8 cellular contexts compared by ENCODE assay signal in genomic region chr20:40160151-40160550, GRCh38.
DNase-seq lines count a peak whose midpoint lies in the region; ATAC-seq and TF ChIP-seq lines count a peak whose summit lies in the region.

No MANE protein-coding gene starts in this region.

- no peak overlapping the region for H3K4me2 ChIP-seq in Karpas-422 (ENCODE audit: low read depth, low read length, poor library complexity, severe bottlenecking)

- no peaks in the 10 kb centered on the region for H3K9me3 Mint-ChIP-seq in activated naive CD4-positive, alpha-beta T cell treated with anti-CD3 and anti-CD28 coated beads for 36 hours
- H3K9me3 Mint-ChIP-seq in naive thymus-derived CD4-positive, alpha-beta T cell = peaks cover 0 to 3% (median 0%) of the 10 kb centered on the region in 11 donors

- intact Hi-C loops in activated naive CD4-positive, alpha-beta T cell treated with anti-CD3 and anti-CD28 coated beads for 36 hours (cut with micrococcal nuclease) = loop anchor here (5.0 to 10.0 kb wide), 3 partner anchors 372 to 805 kb away; no protein-coding TSS in a partner anchor
- intact Hi-C loops in esophagus muscularis mucosa (cut with DNase I) = loop anchor here (5.0 kb wide), 1 partner anchor 527 kb away; the partner anchor contains the start of gene MAFB
- intact Hi-C loops in naive thymus-derived CD4-positive, alpha-beta T cell (cut with micrococcal nuclease) = no loop called here

- H3K36me3 Mint-ChIP-seq in activated naive CD4-positive, alpha-beta T cell treated with anti-CD3 and anti-CD28 coated beads for 36 hours (ENCODE audit: low read depth) = no peaks in the 10 kb centered on the region
- H3K36me3 Mint-ChIP-seq in naive thymus-derived CD4-positive, alpha-beta T cell = no peaks in the 10 kb centered on the region

- H3K27ac ChIP-seq in Karpas-422 (ENCODE audit: low read length) (no peak overlapping the region), SJCRH30 (no peak overlapping the region), esophagus muscularis mucosa (replicated peaks in 1 of 4) (no peak overlapping the region)
- no peak overlapping the region for H3K27ac ChIP-seq in naive thymus-derived CD4-positive, alpha-beta T cell (ENCODE audit: low read depth, low read length)

- no peaks in the 10 kb centered on the region for H3K27me3 Mint-ChIP-seq in activated naive CD4-positive, alpha-beta T cell treated with anti-CD3 and anti-CD28 coated beads for 36 hours (ENCODE audit: low read depth)
- no peaks in the 10 kb centered on the region for H3K27me3 Mint-ChIP-seq in naive thymus-derived CD4-positive, alpha-beta T cell

- H3K4me3 Mint-ChIP-seq in activated naive CD4-positive, alpha-beta T cell treated with anti-CD3 and anti-CD28 coated beads for 36 hours = no peak overlapping the region
- H3K4me3 Mint-ChIP-seq in naive thymus-derived CD4-positive, alpha-beta T cell = no peak overlapping the region

- POLR2A ChIA-PET in naive thymus-derived CD4-positive, alpha-beta T cell (lab: Charles Lee) = no interaction called here

- H3K36me3 ChIP-seq in Karpas-422 (ENCODE audit: insufficient read depth, low read length) (no peaks in the 10 kb centered on the region), SJCRH30 (no peaks in the 10 kb centered on the region), esophagus muscularis mucosa (no peaks in the 10 kb centered on the region)
- H3K36me3 ChIP-seq in naive thymus-derived CD4-positive, alpha-beta T cell (ENCODE audit: control insufficient read depth in 2 of 3, insufficient read depth in 3 of 3, low read length in 3 of 3) = no peaks in the 10 kb centered on the region

- H3K9me2 ChIP-seq in Karpas-422 (replicated peaks; ENCODE audit: insufficient read depth, low read length) = no peaks in the 10 kb centered on the region

- no peaks in the 10 kb centered on the region for H3K79me2 ChIP-seq in Karpas-422 (ENCODE audit: low read length)

- no peaks in the 10 kb centered on the region for H4K20me1 ChIP-seq in Karpas-422 (ENCODE audit: insufficient read depth, low read depth, low read length)

- peak; percentile 60 for ATAC-seq in naive thymus-derived CD4-positive, alpha-beta T cell
- ATAC-seq in GM21786 (IDR thresholded peaks at IDR 0.05; ENCODE audit: unreplicated experiment) = no peak

- peak; percentile 18 for DNase-seq in activated naive CD4-positive, alpha-beta T cell treated with anti-CD3 and anti-CD28 coated beads for 36 hours
- no peak for DNase-seq in activated naive CD4-positive, alpha-beta T cell treated with anti-CD3 and anti-CD28 coated beads, Interleukin-2, amount 50 U/mL, for 16 hours
- DNase-seq in Karpas-422 (peak; percentile 87), SJCRH30 (peak; percentile 66 to 89), esophagus muscularis mucosa (ENCODE audit: extremely low spot score) (no peak), NCI-H2196 treated with DMSO at 0.1 percent for 48 hours (lab: John Stamatoyannopoulos, UW; ENCODE audit: unreplicated experiment) (no peak)
- DNase-seq in naive thymus-derived CD4-positive, alpha-beta T cell = peak in 1 of 9 donors; percentile 20

- H2AFZ ChIP-seq in Karpas-422 (ENCODE audit: low read length) = peak overlapping the region; percentile 86

- peak; percentile 51 to 68 (median 54) for TF ChIP-seq CTCF in esophagus muscularis mucosa (IDR thresholded peaks at IDR 0.05)

- no peaks in the 10 kb centered on the region for H3K4me1 Mint-ChIP-seq in activated naive CD4-positive, alpha-beta T cell treated with anti-CD3 and anti-CD28 coated beads for 36 hours (ENCODE audit: low read depth)
- H3K4me1 Mint-ChIP-seq in naive thymus-derived CD4-positive, alpha-beta T cell = no peaks in the 10 kb centered on the region

- H3K9me3 ChIP-seq in Karpas-422 (ENCODE audit: low read length) (no peaks in the 10 kb centered on the region), SJCRH30 (replicated peaks) (no peaks in the 10 kb centered on the region), esophagus muscularis mucosa (no peaks in the 10 kb centered on the region)
- H3K9me3 ChIP-seq in naive thymus-derived CD4-positive, alpha-beta T cell (ENCODE audit: control insufficient read depth in 2 of 3, low read length in 3 of 3) = no peaks in the 10 kb centered on the region

- no peak for TF ChIP-seq POLR2A in esophagus muscularis mucosa (IDR thresholded peaks at IDR 0.05; ENCODE audit: low read depth)

- no peak overlapping the region for H3K27ac Mint-ChIP-seq in activated naive CD4-positive, alpha-beta T cell treated with anti-CD3 and anti-CD28 coated beads for 36 hours
- H3K27ac Mint-ChIP-seq in naive thymus-derived CD4-positive, alpha-beta T cell = peak overlapping the region in 1 of 9 donors; percentile 38

- H3K9ac ChIP-seq in Karpas-422 (ENCODE audit: low read length) = no peak overlapping the region

- H3K4me1 ChIP-seq in Karpas-422 (ENCODE audit: low read length) = no peaks in the 10 kb centered on the region
- H3K4me1 ChIP-seq in SJCRH30 = no peaks in the 10 kb centered on the region
- no peaks in the 10 kb centered on the region for H3K4me1 ChIP-seq in esophagus muscularis mucosa
- no peaks in the 10 kb centered on the region for H3K4me1 ChIP-seq in naive thymus-derived CD4-positive, alpha-beta T cell (ENCODE audit: control insufficient read depth in 2 of 2, insufficient read depth in 2 of 2, low read length in 2 of 2)

- TF ChIP-seq EP300 in esophagus muscularis mucosa (IDR thresholded peaks at IDR 0.05) = no peak

- 77% methylated on average over 7 of the region's 7 CpGs for WGBS in esophagus muscularis mucosa

- CTCF ChIA-PET in activated naive CD4-positive, alpha-beta T cell treated with anti-CD3 and anti-CD28 coated beads for 36 hours (lab: Charles Lee) = interaction anchor here (1.5 kb wide), 1 partner anchor 90 kb away, joined by 4 read pairs; no protein-coding TSS in a partner anchor
- CTCF ChIA-PET in naive thymus-derived CD4-positive, alpha-beta T cell (lab: Charles Lee) = no interaction called here

- H3K4me3 ChIP-seq in Karpas-422 (ENCODE audit: low read length) = no peak overlapping the region
- no peak overlapping the region for H3K4me3 ChIP-seq in SJCRH30
- H3K4me3 ChIP-seq in esophagus muscularis mucosa = no peak overlapping the region
- no peak overlapping the region for H3K4me3 ChIP-seq in naive thymus-derived CD4-positive, alpha-beta T cell (ENCODE audit: low read length)

- no peaks in the 10 kb centered on the region for H3K27me3 ChIP-seq in Karpas-422 (ENCODE audit: low read length)
- peaks cover 3% of the 10 kb centered on the region for H3K27me3 ChIP-seq in SJCRH30
- H3K27me3 ChIP-seq in esophagus muscularis mucosa = no peaks in the 10 kb centered on the region
- no peaks in the 10 kb centered on the region for H3K27me3 ChIP-seq in naive thymus-derived CD4-positive, alpha-beta T cell (ENCODE audit: control insufficient read depth in 2 of 2, insufficient read depth in 2 of 2, low read length in 2 of 2)

Comparison
In these comparisons a context has a peak if more than half of its experiments do, and no peak if none do; other contexts are left out.
1. DNase-seq: peak in activated naive CD4-positive, alpha-beta T cell treated with anti-CD3 and anti-CD28 coated beads for 36 hours (single experiment), Karpas-422 (single experiment) and SJCRH30 (2 of 2); none in activated naive CD4-positive, alpha-beta T cell treated with anti-CD3 and anti-CD28 coated beads, Interleukin-2, amount 50 U/mL, for 16 hours (single experiment), esophagus muscularis mucosa (single experiment) and NCI-H2196 treated with DMSO at 0.1 percent for 48 hours (single experiment).
2. intact Hi-C loops: an anchor here in activated naive CD4-positive, alpha-beta T cell treated with anti-CD3 and anti-CD28 coated beads for 36 hours (5.0 to 10.0 kb wide) and esophagus muscularis mucosa (5.0 kb wide); none called in naive thymus-derived CD4-positive, alpha-beta T cell.